12 cellular contexts compared by ENCODE assay signal in genomic region chr3:29186131-29186599, GRCh38.
DNase-seq lines count a peak whose midpoint lies in the region; TF ChIP-seq lines count a peak whose summit lies in the region.
"Had no signal": no experiment of that assay in that cellular context is flagged by ENCODE, and none has a peak within 500 bp of the region (broad histone marks: within the 10 kb centered on the region; RNA-seq: fewer than 3 reads in every experiment).

No MANE protein-coding gene starts in this region.

- no peak overlapping the region for H2AFZ ChIP-seq in H9 (ENCODE audit: low read length)

- peaks cover 21% of the 10 kb centered on the region for H3K4me1 Mint-ChIP-seq in activated naive CD8-positive, alpha-beta T cell treated with anti-CD3 and anti-CD28 coated beads for 36 hours
- peaks cover 0 to 2% of the 10 kb centered on the region in 2 experiments; a peak in 2 of 4 replicates for H3K4me1 Mint-ChIP-seq in H9
- H3K4me1 Mint-ChIP-seq: stimulated activated naive B cell treated with anti-CD40 and anti-IgM and Interleukin-4, amounts not matched to agents 10 μg/mL and 1 μg/mL and 100 μg/mL, for 72 hours had no signal

- POLR2A ChIA-PET in A673 (lab: Charles Lee; ENCODE audit: low non-redundant PET), result no interaction called here
- POLR2A ChIA-PET in HEK293T (lab: Yijun Ruan, JAX), result no interaction called here

- peak overlapping the region; percentile 87 for H3K27ac Mint-ChIP-seq in activated naive CD8-positive, alpha-beta T cell treated with anti-CD3 and anti-CD28 coated beads for 36 hours
- no peak overlapping the region for H3K27ac Mint-ChIP-seq in H9
- H3K27ac Mint-ChIP-seq: activated CD8-positive, alpha-beta T cell treated with anti-CD3 and anti-CD28 coated beads, Interleukin-2, amount 10 ng/mL, durations not matched to agents 7 days and 5 days; stimulated activated naive B cell treated with anti-CD40 and anti-IgM and Interleukin-4, amounts not matched to agents 10 μg/mL and 1 μg/mL and 100 μg/mL, for 72 hours had no signal

- H2AK5ac ChIP-seq in H9 (ENCODE audit: insufficient read length, low read length), result no peak overlapping the region

- H4K5ac ChIP-seq in H9 (ENCODE audit: insufficient read length, low read depth, low read length), result no peak overlapping the region

- H3K36me3 ChIP-seq in A673 (ENCODE audit: insufficient read depth, low read length, poor library complexity, severe bottlenecking), result no peaks in the 10 kb centered on the region
- H3K36me3 ChIP-seq: BLaER1, neutrophil had no signal

- peaks cover 4% of the 10 kb centered on the region for H3K9me3 Mint-ChIP-seq in activated naive CD8-positive, alpha-beta T cell treated with anti-CD3 and anti-CD28 coated beads for 36 hours
- H3K9me3 Mint-ChIP-seq in H9, result no peaks in the 10 kb centered on the region
- H3K9me3 Mint-ChIP-seq: stimulated activated naive B cell treated with anti-CD40 and anti-IgM and Interleukin-4, amounts not matched to agents 10 μg/mL and 1 μg/mL and 100 μg/mL, for 72 hours had no signal

- H3K56ac ChIP-seq in H9 (ENCODE audit: insufficient read length, low read depth, low read length), result no peak overlapping the region

- no peaks in the 10 kb centered on the region for H3K23me2 ChIP-seq in H9 (ENCODE audit: insufficient read length, low read depth, low read length, poor library complexity, severe bottlenecking)

- H3K18ac ChIP-seq in H9 (ENCODE audit: insufficient read length, low read depth, low read length), result no peak overlapping the region

- no peak overlapping the region for H3K14ac ChIP-seq in H9 (ENCODE audit: insufficient read depth, low read length)

- peak; percentile 62 for DNase-seq in A673 (ENCODE audit: low spot score)
- DNase-seq in HEK293T (ENCODE audit: extremely low spot score), result no peak
- DNase-seq in activated naive CD8-positive, alpha-beta T cell treated with anti-CD3 and anti-CD28 coated beads for 36 hours, result no peak
- DNase-seq in fibroblast of villous mesenchyme (ENCODE audit: low read depth), result peak; percentile 94
- no peak for DNase-seq in H9
- no peak for DNase-seq in hypothalamus (lab: John Stamatoyannopoulos, UW)
- no peak for DNase-seq in substantia nigra (lab: John Stamatoyannopoulos, UW)
- DNase-seq in activated CD4-positive, alpha-beta T cell treated with anti-CD3 and anti-CD28 coated beads for 1 hour, result no peak
- DNase-seq: activated CD8-positive, alpha-beta T cell treated with anti-CD3 and anti-CD28 coated beads, Interleukin-2, amount 10 ng/mL, durations not matched to agents 7 days and 5 days; stimulated activated naive B cell treated with anti-CD40 and anti-IgM and Interleukin-4, amounts not matched to agents 10 μg/mL and 1 μg/mL and 100 μg/mL, for 72 hours had no signal

- CTCF ChIA-PET in A673 (lab: Charles Lee) (no interaction called here), HEK293T (lab: Yijun Ruan, JAX) (no interaction called here)

- H2BK120ac ChIP-seq in H9 (ENCODE audit: low read depth, low read length, poor library complexity, severe bottlenecking), result no peak overlapping the region

- H3K27me3 ChIP-seq in A673 (replicated peaks; ENCODE audit: insufficient read depth, low read depth, low read length, poor library complexity) (no peaks in the 10 kb centered on the region), H9 (ENCODE audit: insufficient read depth, low read length) (no peaks in the 10 kb centered on the region)
- H3K27me3 ChIP-seq: BLaER1, neutrophil had no signal

- TF ChIP-seq CTCF in A673 (conservative IDR thresholded peaks at IDR 0.05; ENCODE audit: low read depth, low read length), result no peak
- TF ChIP-seq CTCF in fibroblast of villous mesenchyme (IDR thresholded peaks at IDR 0.05; ENCODE audit: insufficient read depth, low read depth, low read length), result no peak
- no peak for TF ChIP-seq CTCF in H9 (conservative IDR thresholded peaks at IDR 0.05)

- no peaks in the 10 kb centered on the region for H4K20me1 ChIP-seq in H9 (ENCODE audit: control insufficient read depth, insufficient read depth, insufficient read length)
- H4K20me1 ChIP-seq: BLaER1 had no signal

- H3K27ac ChIP-seq in A673 (ENCODE audit: low read depth, low read length, poor library complexity, severe bottlenecking), result no peak overlapping the region
- no peak overlapping the region for H3K27ac ChIP-seq in H9 (ENCODE audit: insufficient read length, low read depth, low read length)
- no peak overlapping the region for H3K27ac ChIP-seq in substantia nigra (ENCODE audit: low read depth, low read length, poor library complexity, severe bottlenecking)
- H3K27ac ChIP-seq: BLaER1, neutrophil had no signal

- H4K8ac ChIP-seq in H9 (replicated peaks; ENCODE audit: insufficient read length, low read depth, low read length), result no peak overlapping the region

- no peak overlapping the region for H3K4ac ChIP-seq in H9 (ENCODE audit: low read depth, low read length)

- WGBS in H9 (ENCODE audit: extremely low coverage, insufficient read length, low lambda C conversion rate), result no CpG with 5 or more reads among the region's 1 CpG

- H3K4me2 ChIP-seq in H9 (ENCODE audit: insufficient read depth, insufficient read length, low read length), result no peak overlapping the region
- H3K4me2 ChIP-seq: BLaER1 had no signal

- no peak overlapping the region for H2BK20ac ChIP-seq in H9 (ENCODE audit: low read depth, low read length, poor library complexity, severe bottlenecking)

- H2BK12ac ChIP-seq in H9 (ENCODE audit: insufficient read length, low read depth, low read length), result no peak overlapping the region

- H3T11ph ChIP-seq in H9 (ENCODE audit: low read length), result no peak overlapping the region

- no peaks in the 10 kb centered on the region for H3K27me3 Mint-ChIP-seq in activated naive CD8-positive, alpha-beta T cell treated with anti-CD3 and anti-CD28 coated beads for 36 hours
- H3K27me3 Mint-ChIP-seq in H9 (ENCODE audit: low read depth), result no peaks in the 10 kb centered on the region
- H3K27me3 Mint-ChIP-seq: stimulated activated naive B cell treated with anti-CD40 and anti-IgM and Interleukin-4, amounts not matched to agents 10 μg/mL and 1 μg/mL and 100 μg/mL, for 72 hours had no signal

- peaks cover 14% of the 10 kb centered on the region for H3K4me1 ChIP-seq in A673 (ENCODE audit: insufficient read depth, low read length, poor library complexity, severe bottlenecking)
- no peaks in the 10 kb centered on the region for H3K4me1 ChIP-seq in H9 (ENCODE audit: insufficient read depth, low read length)
- H3K4me1 ChIP-seq: BLaER1 had no signal

- no peaks in the 10 kb centered on the region for H3K36me3 Mint-ChIP-seq in activated naive CD8-positive, alpha-beta T cell treated with anti-CD3 and anti-CD28 coated beads for 36 hours
- H3K36me3 Mint-ChIP-seq in H9 (ENCODE audit: insufficient read depth in 1 of 3, low read depth in 3 of 3), result no peaks in the 10 kb centered on the region
- H3K36me3 Mint-ChIP-seq: stimulated activated naive B cell treated with anti-CD40 and anti-IgM and Interleukin-4, amounts not matched to agents 10 μg/mL and 1 μg/mL and 100 μg/mL, for 72 hours had no signal

- H3K23ac ChIP-seq in H9 (ENCODE audit: insufficient read length, low read depth, low read length), result no peak overlapping the region

- no peaks in the 10 kb centered on the region for H3K79me2 ChIP-seq in H9 (ENCODE audit: insufficient read depth, low read length)

- no peaks in the 10 kb centered on the region for H3K79me1 ChIP-seq in H9 (ENCODE audit: insufficient read depth, low read depth, low read length, poor library complexity, severe bottlenecking)

- no peak overlapping the region for H3K4me3 ChIP-seq in A673 (ENCODE audit: low read depth, low read length, poor library complexity, severe bottlenecking)
- H3K4me3 ChIP-seq in fibroblast of villous mesenchyme (ENCODE audit: low read depth, low read length), result no peak overlapping the region
- H3K4me3 ChIP-seq: BLaER1 had no signal

- H2BK15ac ChIP-seq in H9 (ENCODE audit: low read depth, low read length), result no peak overlapping the region

- no peak overlapping the region for H2BK5ac ChIP-seq in H9 (ENCODE audit: insufficient read length, low read length)

- no peaks in the 10 kb centered on the region for H3K9me3 ChIP-seq in A673 (ENCODE audit: low read depth, low read length, poor library complexity, severe bottlenecking)
- no peaks in the 10 kb centered on the region for H3K9me3 ChIP-seq in H9 (ENCODE audit: control insufficient read depth, low read depth, low read length)
- H3K9me3 ChIP-seq: BLaER1, neutrophil had no signal

- H3K9ac ChIP-seq in H9 (ENCODE audit: extremely low read depth, insufficient read length, low read length), result no peak overlapping the region
- H3K9ac ChIP-seq: BLaER1 had no signal

- no peak overlapping the region for H3K4me3 Mint-ChIP-seq in activated naive CD8-positive, alpha-beta T cell treated with anti-CD3 and anti-CD28 coated beads for 36 hours
- H3K4me3 Mint-ChIP-seq in H9, result no peak overlapping the region
- H3K4me3 Mint-ChIP-seq: activated CD8-positive, alpha-beta T cell treated with anti-CD3 and anti-CD28 coated beads, Interleukin-2, amount 10 ng/mL, durations not matched to agents 7 days and 5 days; stimulated activated naive B cell treated with anti-CD40 and anti-IgM and Interleukin-4, amounts not matched to agents 10 μg/mL and 1 μg/mL and 100 μg/mL, for 72 hours had no signal

- no peak overlapping the region for H4K91ac ChIP-seq in H9 (ENCODE audit: insufficient read length, low read depth, low read length)

- intact Hi-C loops in A673 (cut with micrococcal nuclease; ENCODE audit: unreplicated experiment), result no loop called here

- BruUV-seq in A673 (replicated peaks; lab: Mats Ljungman, UMichigan), result no TSS peak

TF ChIP-seq in HEK293T, 16 proteins besides CTCF, POLR2A, EP300 and RAD21:
- TF ChIP-seq HDGF (IDR thresholded peaks at IDR 0.05; ENCODE audit: borderline replicate concordance), result no peak
- peak; percentile 26; the same call in 1 of the 2 replicates for TF ChIP-seq PKNOX1 (IDR thresholded peaks at IDR 0.05)

Comparison
In these comparisons a context has a peak if more than half of its experiments do, and no peak if none do; other contexts are left out.
1. DNase-seq: peak in A673 (single experiment) and fibroblast of villous mesenchyme (single experiment); none in HEK293T (single experiment), activated naive CD8-positive, alpha-beta T cell treated with anti-CD3 and anti-CD28 coated beads for 36 hours (single experiment), H9 (single experiment), hypothalamus (0 of 51), substantia nigra (0 of 49) and activated CD4-positive, alpha-beta T cell treated with anti-CD3 and anti-CD28 coated beads for 1 hour (single experiment).